Comparison of ENCODE assay signal across 8 cellular contexts in the genomic region with DNA sequence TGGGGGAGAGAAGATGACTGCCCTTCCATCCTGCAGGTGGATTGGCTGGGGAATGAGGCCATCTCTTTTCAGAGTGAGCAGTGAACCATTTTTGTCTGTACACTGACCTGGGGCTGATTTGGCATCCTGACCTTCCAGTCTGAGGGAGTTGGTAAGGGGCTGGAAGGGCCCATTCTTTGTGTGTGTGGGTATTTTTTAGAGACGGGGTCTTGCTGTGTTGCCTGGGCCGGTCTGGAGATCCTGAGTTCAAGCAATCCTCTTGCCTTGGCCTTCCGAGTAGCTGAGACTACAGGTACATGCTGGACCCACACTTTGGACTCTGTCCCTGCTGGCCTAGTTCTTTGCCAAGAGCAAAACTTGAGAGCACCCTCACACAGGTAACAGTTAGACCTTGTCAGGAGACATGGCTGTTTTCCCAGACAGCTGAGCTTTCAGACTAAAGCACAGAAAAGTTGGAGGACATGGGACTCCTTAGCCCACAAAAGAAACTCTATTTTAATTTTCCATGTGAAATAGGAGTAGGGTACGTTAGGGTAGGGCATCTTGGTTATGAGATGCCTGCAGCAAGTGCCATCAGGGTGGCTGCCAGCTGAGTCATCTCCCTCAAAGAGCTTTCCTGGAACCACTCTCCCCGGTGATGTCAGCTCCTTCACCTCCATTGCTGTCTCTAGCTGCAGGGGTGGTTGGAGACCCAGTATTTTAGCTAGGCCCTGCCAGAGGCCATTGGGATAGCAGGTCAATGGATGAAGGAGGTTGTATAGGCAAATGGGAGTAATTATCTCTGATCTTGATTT.
DNase-seq lines count a peak whose midpoint lies in the region; ATAC-seq and TF ChIP-seq lines count a peak whose summit lies in the region.

No MANE protein-coding gene starts in this region.

- ATAC-seq in HG03135 (IDR thresholded peaks at IDR 0.05; ENCODE audit: unreplicated experiment) (no peak), GM18858 (IDR thresholded peaks at IDR 0.05; ENCODE audit: unreplicated experiment) (no peak)

- H3K27me3 ChIP-seq in Caco-2 (replicated peaks; ENCODE audit: control insufficient read depth, insufficient read depth, low read length), result no peaks in the 10 kb centered on the region

- H3K36me3 Mint-ChIP-seq in Caco-2 (ENCODE audit: insufficient read depth, unreplicated experiment), result peaks cover 50% of the 10 kb centered on the region

- peaks cover 10% of the 10 kb centered on the region for H3K4me1 ChIP-seq in Caco-2

- no peak overlapping the region for H3K27ac Mint-ChIP-seq in Caco-2 (ENCODE audit: unreplicated experiment)

- BruUV-seq in Caco-2 (replicated peaks; lab: Mats Ljungman, UMichigan), result no TSS peak

- peak overlapping the region; percentile 17 for H3K27ac ChIP-seq in epithelial cell of prostate

- no peaks in the 10 kb centered on the region for H3K27me3 Mint-ChIP-seq in Caco-2 (ENCODE audit: insufficient read depth, unreplicated experiment)

- DNase-seq in EL (peak; percentile 74), T1000 (lab: John Stamatoyannopoulos, UW) (peak; percentile 43), epithelial cell of prostate (ENCODE audit: low read depth, low spot score) (no peak), CD1c-positive myeloid dendritic cell (ENCODE audit: extremely low spot score) (no peak), Caco-2 (no peak)
- peak; percentile 72 for DNase-seq in stimulated activated CD4-positive, alpha-beta T cell treated with anti-CD3 and anti-CD28 coated beads, Interleukin-1b, Interleukin-23, amount 100 ng/mL, for 48 hours

- no peaks in the 10 kb centered on the region for H3K36me3 ChIP-seq in Caco-2 (ENCODE audit: control insufficient read depth, insufficient read depth, low read length)

- peaks cover 7% of the 10 kb centered on the region; the same call in 1 of the 2 replicates for H3K9me3 ChIP-seq in Caco-2

- H3K9me3 Mint-ChIP-seq in Caco-2 (ENCODE audit: unreplicated experiment), result no peaks in the 10 kb centered on the region

- CTCF ChIA-PET in Caco-2 (lab: Charles Lee), result interaction anchor here (0.9 to 1.3 kb wide), 2 partner anchors 8 to 11 kb away, joined by 3 read pairs; no protein-coding TSS in a partner anchor

- H3K4me1 Mint-ChIP-seq in Caco-2 (ENCODE audit: low read depth, unreplicated experiment), result peaks cover 20% of the 10 kb centered on the region

- POLR2A ChIA-PET in Caco-2 (lab: Charles Lee), result no interaction called here

- TF ChIP-seq CTCF in Caco-2 (IDR thresholded peaks at IDR 0.05; ENCODE audit: insufficient read depth in 1 of 2, low read depth in 1 of 2, low read length in 1 of 2, severe bottlenecking in 1 of 2, unreplicated experiment in 1 of 2), result no peak

- H3K4me3 Mint-ChIP-seq in Caco-2 (ENCODE audit: unreplicated experiment), result no peak overlapping the region

- intact Hi-C loops in Caco-2 (cut with micrococcal nuclease; ENCODE audit: unreplicated experiment), result no loop called here

- H3K4me3 ChIP-seq in Caco-2 (ENCODE audit: low read depth, low read length), result no peak overlapping the region

Comparison
In these comparisons a context has a peak if more than half of its experiments do, and no peak if none do; other contexts are left out.
1. DNase-seq: peak in EL (single experiment), T1000 (single experiment) and stimulated activated CD4-positive, alpha-beta T cell treated with anti-CD3 and anti-CD28 coated beads, Interleukin-1b, Interleukin-23, amount 100 ng/mL, for 48 hours (single experiment); none in epithelial cell of prostate (single experiment), CD1c-positive myeloid dendritic cell (single experiment) and Caco-2 (0 of 2).